8 cellular contexts compared by ENCODE assay signal in genomic region chr13:108155185-108156106, GRCh38. TPM values are rescaled to one million over a fixed set of nuclear protein-coding genes. Genes with fewer than 3 reads are reported as not detected.
DNase-seq lines count a peak whose midpoint lies in the region; ATAC-seq and TF ChIP-seq lines count a peak whose summit lies in the region.

No MANE protein-coding gene starts in this region.

- DNase-seq in IMR-90: peak; percentile 52
- peak; percentile 31 for DNase-seq in RPMI8226
- peak; percentile 63 for DNase-seq in activated naive CD4-positive, alpha-beta T cell treated with Interleukin-2 at 50 U/mL for 16 hours
- DNase-seq in head of caudate nucleus: peak in 41 of 42 donors; percentile 6 to 85 (median 68)
- no peak for DNase-seq in prostate gland (ENCODE audit: low spot score)

- H3K56ac ChIP-seq in IMR-90 (ENCODE audit: extremely low read depth, insufficient read depth, low read length): no peak overlapping the region

- H3K18ac ChIP-seq in IMR-90 (ENCODE audit: low read depth, low read length): no peak overlapping the region

- H3K27me3 Mint-ChIP-seq in activated T-helper 17 cell treated with anti-CD3 and anti-CD28 coated beads, Interleukin-2, amount 50 U/mL, for 72 hours: peaks cover 19% of the 10 kb centered on the region

- dilution Hi-C loops in IMR-90 (cut with HindIII; ENCODE audit: low sequenced_read_pairs, unreplicated experiment): no loop called here

- H3K4me1 ChIP-seq in ACC112 (ENCODE audit: control insufficient read depth, insufficient read depth, low read length, unreplicated experiment) (no peaks in the 10 kb centered on the region), IMR-90 (ENCODE audit: control insufficient read depth, insufficient read depth, low read length) (no peaks in the 10 kb centered on the region), prostate gland (replicated peaks) (no peaks in the 10 kb centered on the region)

- H3K79me2 ChIP-seq in ACC112 (ENCODE audit: control insufficient read depth, insufficient read depth, low read length, unreplicated experiment): no peaks in the 10 kb centered on the region

- no peaks in the 10 kb centered on the region for H3K4me1 Mint-ChIP-seq in activated T-helper 17 cell treated with anti-CD3 and anti-CD28 coated beads, Interleukin-2, amount 50 U/mL, for 72 hours

- no peak overlapping the region for H3K27ac ChIP-seq in ACC112 (ENCODE audit: low read depth, low read length)
- no peak overlapping the region for H3K27ac ChIP-seq in IMR-90 (ENCODE audit: insufficient read depth, low read length)
- no peak overlapping the region for H3K27ac ChIP-seq in prostate gland

- intact Hi-C loops in IMR-90 (cut with micrococcal nuclease) (loop anchor here (1.0 to 10.0 kb wide), 5 partner anchors 288 to 950 kb away; a partner anchor contains a TSS), head of caudate nucleus (cut with DNase I) (loop anchor here (10.0 kb wide), 1 partner anchor 951 kb away; no protein-coding TSS in a partner anchor), prostate gland (cut with DNase I) (no loop called here)

- H3K27ac Mint-ChIP-seq in activated T-helper 17 cell treated with anti-CD3 and anti-CD28 coated beads, Interleukin-2, amount 50 U/mL, for 72 hours: no peak overlapping the region

- H2BK120ac ChIP-seq in IMR-90 (ENCODE audit: low read depth, low read length): no peak overlapping the region

- H4K91ac ChIP-seq in IMR-90 (ENCODE audit: insufficient read depth, low read depth, low read length): no peak overlapping the region

- WGBS in IMR-90 (ENCODE audit: extremely low coverage in 2 of 2, insufficient read length in 1 of 2), 2 experiments: no CpG with 5 or more reads among the region's 16 CpGs
- 44% methylated on average over 16 of the region's 16 CpGs for WGBS in prostate gland

- H2AFZ ChIP-seq in ACC112 (ENCODE audit: low read length, unreplicated experiment) (no peak overlapping the region), IMR-90 (replicated peaks; ENCODE audit: low read length, poor library complexity) (no peak overlapping the region)

- no peak overlapping the region for H2BK15ac ChIP-seq in IMR-90 (ENCODE audit: low read depth, low read length)

- no peak overlapping the region for H3K23ac ChIP-seq in IMR-90 (ENCODE audit: low read depth, low read length)

- H2BK5ac ChIP-seq in IMR-90 (ENCODE audit: low read depth, low read length, poor library complexity, severe bottlenecking): no peak overlapping the region

- no peak overlapping the region for H3K9ac ChIP-seq in IMR-90 (ENCODE audit: low read depth, low read length)

- TF ChIP-seq CTCF in IMR-90 (conservative IDR thresholded peaks at IDR 0.05; ENCODE audit: low read depth, low read length) (peak; percentile 85), prostate gland (IDR thresholded peaks at IDR 0.05) (peak; percentile 47 to 69 (median 57))

- TF ChIP-seq POLR2A in IMR-90 (IDR thresholded peaks at IDR 0.05; ENCODE audit: low read depth, low read length) (no peak), prostate gland (IDR thresholded peaks at IDR 0.05) (no peak)

- H3K27me3 ChIP-seq in ACC112 (ENCODE audit: insufficient read depth, low read length): peaks cover 15% of the 10 kb centered on the region; the same call in 1 of the 2 replicates
- peaks cover 2% of the 10 kb centered on the region for H3K27me3 ChIP-seq in IMR-90 (ENCODE audit: control insufficient read depth, insufficient read depth, low read length)
- no peaks in the 10 kb centered on the region for H3K27me3 ChIP-seq in prostate gland (replicated peaks; ENCODE audit: insufficient read depth)

- H3K79me1 ChIP-seq in IMR-90 (ENCODE audit: low read depth in 1 of 2, low read length in 2 of 2): no peaks in the 10 kb centered on the region

- CTCF ChIA-PET in IMR-90 (lab: Yijun Ruan, JAX): interaction anchor here (0.6 to 3.1 kb wide), 13 partner anchors 9 to 953 kb away, joined by 3 to 14 read pairs (median 4); no protein-coding TSS in a partner anchor

- no peak overlapping the region for H3K14ac ChIP-seq in IMR-90 (replicated peaks; ENCODE audit: low read depth, low read length)

- H3K36me3 Mint-ChIP-seq in activated T-helper 17 cell treated with anti-CD3 and anti-CD28 coated beads, Interleukin-2, amount 50 U/mL, for 72 hours (ENCODE audit: low read depth): no peaks in the 10 kb centered on the region

- H3K4me3 Mint-ChIP-seq in activated T-helper 17 cell treated with anti-CD3 and anti-CD28 coated beads, Interleukin-2, amount 50 U/mL, for 72 hours: no peak overlapping the region

- TF ChIP-seq RAD21 in IMR-90 (IDR thresholded peaks at IDR 0.05; ENCODE audit: low read length): peak; percentile 78

- H4K20me1 ChIP-seq in IMR-90 (ENCODE audit: insufficient read depth, low read length): no peaks in the 10 kb centered on the region

- BruUV-seq in IMR-90 (replicated peaks; lab: Mats Ljungman, UMichigan): no TSS peak

- H3K4me3 ChIP-seq in ACC112 (ENCODE audit: low read depth, low read length): peak overlapping the region; percentile 41; the same call in 1 of the 2 replicates
- H3K4me3 ChIP-seq in IMR-90 (ENCODE audit: insufficient read depth, low read depth, low read length): no peak overlapping the region
- H3K4me3 ChIP-seq in prostate gland: no peak overlapping the region

- H2AK9ac ChIP-seq in IMR-90 (replicated peaks; ENCODE audit: low read depth, low read length, poor library complexity): no peak overlapping the region

- no peak overlapping the region for H4K5ac ChIP-seq in IMR-90 (ENCODE audit: low read depth, low read length)

- H3K9me3 ChIP-seq in IMR-90 (ENCODE audit: control insufficient read depth, insufficient read depth, low read length) (peaks cover 5% of the 10 kb centered on the region), prostate gland (no peaks in the 10 kb centered on the region)

- ATAC-seq in GM18867 (IDR thresholded peaks at IDR 0.05; ENCODE audit: unreplicated experiment) (peak; percentile 79), IMR-90 (ENCODE audit: low read depth) (peak; percentile 65; the same call in 1 of the 2 replicates)
- ATAC-seq in activated T-helper 17 cell treated with anti-CD3 and anti-CD28 coated beads, Interleukin-2, amount 50 U/mL, for 72 hours (replicated peaks): no peak

- H3K4me2 ChIP-seq in IMR-90 (ENCODE audit: low read depth, low read length): no peak overlapping the region

- no peak overlapping the region for H3K4ac ChIP-seq in IMR-90 (ENCODE audit: low read depth, low read length)

- no peaks in the 10 kb centered on the region for H3K36me3 ChIP-seq in ACC112 (ENCODE audit: insufficient read depth, low read length)
- no peaks in the 10 kb centered on the region for H3K36me3 ChIP-seq in IMR-90 (ENCODE audit: control insufficient read depth, insufficient read depth, low read length)
- no peaks in the 10 kb centered on the region for H3K36me3 ChIP-seq in prostate gland

- POLR2A ChIA-PET in IMR-90 (lab: Charles Lee; ENCODE audit: unreplicated experiment): no interaction called here

- no peak overlapping the region for H2AK5ac ChIP-seq in IMR-90 (ENCODE audit: low read depth, low read length)

- H4K8ac ChIP-seq in IMR-90 (ENCODE audit: low read depth in 2 of 2, low read length in 2 of 2): no peak overlapping the region

- peaks cover 3% of the 10 kb centered on the region; the same call in 1 of the 2 replicates for H3K9me1 ChIP-seq in IMR-90 (ENCODE audit: insufficient read depth, low read length)

- H2BK20ac ChIP-seq in IMR-90 (ENCODE audit: low read depth, low read length): no peak overlapping the region

- in situ Hi-C loops in IMR-90 (cut with MboI; ENCODE audit: low sequenced_read_pairs): loop anchor here (25.0 kb wide), 1 partner anchor 793 kb away; no protein-coding TSS in a partner anchor

- H3K9me3 Mint-ChIP-seq in activated T-helper 17 cell treated with anti-CD3 and anti-CD28 coated beads, Interleukin-2, amount 50 U/mL, for 72 hours: no peaks in the 10 kb centered on the region

TF ChIP-seq in IMR-90, 13 proteins besides CTCF, POLR2A, EP300 and RAD21:
- TF ChIP-seq SMC3 (IDR thresholded peaks at IDR 0.05; ENCODE audit: low read depth, low read length) (peak; percentile 81), ELK1 (IDR thresholded peaks at IDR 0.05; ENCODE audit: borderline replicate concordance, low read depth, low read length) (no peak)

RNA-seq across cellular contexts. Expression of gene LIG4, which starts 59.9 kb away (rescaled TPM):
- 7.2 and 11.7 TPM in 2 replicates for total RNA-seq in IMR-90 (2012; rRNA removed)
- 3.5 and 5.0 TPM in 2 replicates for polyA plus RNA-seq in IMR-90 (2012; rRNA removed)
- 0.42 and 0.71 TPM in 2 replicates for polyA plus RNA-seq in IMR-90 (2012; cell fraction: cytosol; rRNA removed)
- 0.50 and 5.8 TPM in 2 replicates for polyA plus RNA-seq in IMR-90 (2012; cell fraction: nucleus; rRNA removed; ENCODE audit: low replicate concordance)
- total RNA-seq in prostate gland: 1 to 10 TPM; 7.8 to 7.9 TPM
- 1 to 10 TPM; 5.1 to 7.5 TPM for total RNA-seq in activated T-helper 17 cell treated with anti-CD3 and anti-CD28 coated beads, Interleukin-2, amount 50 U/mL, for 72 hours
